ENCODE assay signal across 16 cellular contexts in genomic region chr9:122642226-122642625, GRCh38. TPM values are rescaled to one million over a fixed set of nuclear protein-coding genes. Genes with fewer than 3 reads are reported as not detected.
A peak's percentile ranks its signal among the peaks of the same experiment; 100 is the strongest.
DNase-seq lines count a peak whose midpoint lies in the region; ATAC-seq and TF ChIP-seq lines count a peak whose summit lies in the region.
"Had no signal": no experiment of that assay in that cellular context is flagged by ENCODE, and none has a peak within 500 bp of the region (broad histone marks: within the 10 kb centered on the region; RNA-seq: fewer than 3 reads in every experiment).

No MANE protein-coding gene starts in this region.

- H3K36me3 Mint-ChIP-seq in GM23338 (ENCODE audit: low read depth), result peaks cover 11% of the 10 kb centered on the region
- H3K36me3 Mint-ChIP-seq: CD8-positive, alpha-beta T cell had no signal

- H3K36me3 ChIP-seq in GM23338 (ENCODE audit: insufficient read depth) (peaks cover 8% of the 10 kb centered on the region; the same call in 1 of the 2 replicates), PC-3 (ENCODE audit: low read depth, low read length) (no peaks in the 10 kb centered on the region), osteoblast (ENCODE audit: insufficient read depth, low read length) (no peaks in the 10 kb centered on the region)

- H3K4me3 ChIP-seq in GM23338 (no peak overlapping the region), PC-3 (ENCODE audit: low read length) (no peak overlapping the region), osteoblast (ENCODE audit: insufficient read depth, low read length) (no peak overlapping the region)
- H3K4me3 ChIP-seq: SK-N-MC had no signal

- no peak overlapping the region for H3K4me2 ChIP-seq in GM23338
- no peak overlapping the region for H3K4me2 ChIP-seq in PC-3 (ENCODE audit: low read length)
- no peak overlapping the region for H3K4me2 ChIP-seq in osteoblast (ENCODE audit: insufficient read depth, low read length)

- H3K27ac Mint-ChIP-seq in GM23338, result no peak overlapping the region
- H3K27ac Mint-ChIP-seq: CD8-positive, alpha-beta T cell; effector memory CD8-positive, alpha-beta T cell had no signal

- no peaks in the 10 kb centered on the region for H3F3A ChIP-seq in GM23338 (replicated peaks; ENCODE audit: low read depth)
- H3F3A ChIP-seq in PC-3 (ENCODE audit: low read length, unreplicated experiment), result no peaks in the 10 kb centered on the region

- H3K27me3 ChIP-seq in GM23338 (ENCODE audit: insufficient read depth), result no peaks in the 10 kb centered on the region
- no peaks in the 10 kb centered on the region for H3K27me3 ChIP-seq in PC-3 (ENCODE audit: low read length)
- H3K27me3 ChIP-seq in osteoblast (ENCODE audit: insufficient read depth, low read length), result no peaks in the 10 kb centered on the region

- no peaks in the 10 kb centered on the region for H3K4me1 Mint-ChIP-seq in GM23338

- no peak overlapping the region for H3K27ac ChIP-seq in GM23338 (ENCODE audit: low read depth)
- H3K27ac ChIP-seq in PC-3 (ENCODE audit: low read length), result no peak overlapping the region
- H3K27ac ChIP-seq in osteoblast (ENCODE audit: low read depth, low read length), result no peak overlapping the region
- H3K27ac ChIP-seq: SK-N-MC had no signal

- H3K4me3 Mint-ChIP-seq in GM23338, result no peak overlapping the region
- H3K4me3 Mint-ChIP-seq: activated T-cell treated with anti-CD3 and anti-CD28 coated beads, Interleukin-2, amount 50 U/mL, for 4 hours; CD8-positive, alpha-beta T cell; effector memory CD8-positive, alpha-beta T cell had no signal

- peaks cover 87% of the 10 kb centered on the region for H3K9me3 Mint-ChIP-seq in GM23338

- H3K4me1 ChIP-seq in GM23338 (ENCODE audit: insufficient read depth) (no peaks in the 10 kb centered on the region), PC-3 (ENCODE audit: insufficient read depth, low read length) (no peaks in the 10 kb centered on the region), osteoblast (ENCODE audit: insufficient read depth, low read length) (no peaks in the 10 kb centered on the region)

- DNase-seq in GM23338 (ENCODE audit: low spot score) (no peak), PC-3 (peak; percentile 15), iris pigment epithelial cell (ENCODE audit: low read depth) (peak; percentile 4), osteoblast (ENCODE audit: insufficient read length, low spot score, missing footprints) (no peak)
- DNase-seq: activated T-cell treated with anti-CD3 and anti-CD28 coated beads, Interleukin-2, amount 50 U/mL, for 4 hours; CD8-positive, alpha-beta T cell; effector memory CD8-positive, alpha-beta T cell; left colon; NCI-H1694 treated with DMSO at 0.1 percent for 48 hours had no signal

- H3K9me2 ChIP-seq in GM23338 (ENCODE audit: insufficient read depth) (no peaks in the 10 kb centered on the region), PC-3 (replicated peaks; ENCODE audit: low read length) (no peaks in the 10 kb centered on the region)

- no peaks in the 10 kb centered on the region for H3K9me3 ChIP-seq in PC-3 (ENCODE audit: low read length)
- no peaks in the 10 kb centered on the region for H3K9me3 ChIP-seq in osteoblast (ENCODE audit: low read depth, low read length)

- no peak overlapping the region for H3K9ac ChIP-seq in PC-3 (ENCODE audit: low read length)

- CTCF ChIA-PET in PC-3 (lab: Charles Lee), result no interaction called here

- H4K20me1 ChIP-seq in GM23338 (replicated peaks; ENCODE audit: insufficient read depth) (no peaks in the 10 kb centered on the region), PC-3 (ENCODE audit: low read length) (no peaks in the 10 kb centered on the region), osteoblast (ENCODE audit: insufficient read depth, low read length) (no peaks in the 10 kb centered on the region)

- peaks cover 2% of the 10 kb centered on the region for H3K27me3 Mint-ChIP-seq in GM23338 (ENCODE audit: insufficient read depth, low read depth, poor library complexity)

- intact Hi-C loops in PC-3 (cut with micrococcal nuclease), result no loop called here

- H3K79me2 ChIP-seq in GM23338 (replicated peaks; ENCODE audit: insufficient read depth) (no peaks in the 10 kb centered on the region), PC-3 (ENCODE audit: low read length) (no peaks in the 10 kb centered on the region), osteoblast (ENCODE audit: insufficient read depth, low read length) (no peaks in the 10 kb centered on the region)

- no peak for ATAC-seq in GM23338
- no peak for ATAC-seq in PC-3
- ATAC-seq in HG02973 (IDR thresholded peaks at IDR 0.05; ENCODE audit: unreplicated experiment), result no peak
- no peak for ATAC-seq in GM18907 (IDR thresholded peaks at IDR 0.05; ENCODE audit: unreplicated experiment)
- ATAC-seq: activated CD4-positive, CD25-positive, alpha-beta regulatory T cell treated with anti-CD3 and anti-CD28 coated beads, Interleukin-2, amount 50 U/mL, for 24 hours; activated T-cell treated with anti-CD3 and anti-CD28 coated beads, Interleukin-2, amount 50 U/mL, for 4 hours; CD8-positive, alpha-beta T cell; effector memory CD8-positive, alpha-beta T cell; left colon had no signal

- H2AFZ ChIP-seq in GM23338, result no peak overlapping the region
- H2AFZ ChIP-seq in PC-3 (ENCODE audit: low read length), result no peak overlapping the region
- no peak overlapping the region for H2AFZ ChIP-seq in osteoblast (ENCODE audit: low read length)

- TF ChIP-seq CTCF in GM23338 (conservative IDR thresholded peaks at IDR 0.05; ENCODE audit: low read depth in 2 of 2) (no peak), PC-3 (conservative IDR thresholded peaks at IDR 0.05; ENCODE audit: low read depth, low read length) (no peak), osteoblast (IDR thresholded peaks at IDR 0.05; ENCODE audit: extremely low read depth, low read depth, low read length) (no peak)

- no TSS peak for BruUV-seq in PC-3 (replicated peaks; lab: Mats Ljungman, UMichigan)

- POLR2A ChIA-PET in PC-3 (lab: Charles Lee; ENCODE audit: unreplicated experiment), result no interaction called here

TF ChIP-seq in GM23338, 12 proteins besides CTCF, POLR2A, EP300 and RAD21 (continues in another document):
- no peak for TF ChIP-seq ZNF114 (CRISPR knock-in tag; IDR thresholded peaks at IDR 0.05)
- TF ChIP-seq EZH2phosphoT487 (IDR thresholded peaks at IDR 0.05; ENCODE audit: unreplicated experiment), result no peak
- TF ChIP-seq REST (IDR thresholded peaks at IDR 0.05; ENCODE audit: unreplicated experiment), result peak; percentile 58

RNA-seq across cellular contexts. Expression of gene OR1B1, which starts 15.2 kb away (rescaled TPM):
- not detected in 2 replicates for total RNA-seq in GM23338 (2014; rRNA removed; shearing (Covaris generic))
- not detected in 2 replicates for polyA plus RNA-seq in GM23338 (2016; fragmentation: Nextera tagmentation; extraction: Ambion mirVana)
- total RNA-seq in PC-3 (2014; rRNA removed), result not detected in 2 replicates
- total RNA-seq in osteoblast, result not detected in 2 replicates
- total RNA-seq: activated T-cell treated with anti-CD3 and anti-CD28 coated beads, Interleukin-2, amount 50 U/mL, for 4 hours; CD8-positive, alpha-beta T cell; glomerular endothelial cell; temporal lobe had no signal
- polyA plus RNA-seq: neural cell had no signal

RNA-seq across cellular contexts. Expression of gene OR1L1, which starts 19.3 kb away (rescaled TPM):
- total RNA-seq in GM23338 (2014; rRNA removed; shearing (Covaris generic)), result not detected in 2 replicates
- polyA plus RNA-seq in GM23338 (2016; fragmentation: Nextera tagmentation; extraction: Ambion mirVana), result not detected in 2 replicates
- total RNA-seq in PC-3 (2014; rRNA removed), result not detected in 2 replicates
- not detected in 2 replicates for total RNA-seq in osteoblast
- total RNA-seq: activated T-cell treated with anti-CD3 and anti-CD28 coated beads, Interleukin-2, amount 50 U/mL, for 4 hours; CD8-positive, alpha-beta T cell; glomerular endothelial cell; left colon; temporal lobe had no signal
- polyA plus RNA-seq: neural cell had no signal

RNA-seq across cellular contexts. Expression of gene OR1Q1, which starts 27.7 kb away (rescaled TPM):
- total RNA-seq in GM23338 (2014; rRNA removed; shearing (Covaris generic)), result not detected in 2 replicates
- not detected in 2 replicates for polyA plus RNA-seq in GM23338 (2016; fragmentation: Nextera tagmentation; extraction: Ambion mirVana)
- total RNA-seq in PC-3 (2014; rRNA removed) (not detected in 2 replicates), osteoblast (under 0.01 TPM in 1 of 2 replicates, not detected in the other)
- total RNA-seq: activated T-cell treated with anti-CD3 and anti-CD28 coated beads, Interleukin-2, amount 50 U/mL, for 4 hours; CD8-positive, alpha-beta T cell; glomerular endothelial cell; left colon; temporal lobe had no signal
- polyA plus RNA-seq: neural cell had no signal

RNA-seq across cellular contexts. Expression of gene OR1L3, which starts 32.7 kb away (rescaled TPM):
- total RNA-seq in GM23338 (2014; rRNA removed; shearing (Covaris generic)), result not detected in 2 replicates
- not detected in 2 replicates for polyA plus RNA-seq in GM23338 (2016; fragmentation: Nextera tagmentation; extraction: Ambion mirVana)
- total RNA-seq in PC-3 (2014; rRNA removed), result not detected in 2 replicates
- not detected in 2 replicates for total RNA-seq in osteoblast
- total RNA-seq: activated T-cell treated with anti-CD3 and anti-CD28 coated beads, Interleukin-2, amount 50 U/mL, for 4 hours; CD8-positive, alpha-beta T cell; glomerular endothelial cell; left colon; temporal lobe had no signal
- polyA plus RNA-seq: neural cell had no signal

RNA-seq across cellular contexts. Expression of gene OR1L8, which starts 59.0 kb away (rescaled TPM):
- total RNA-seq in GM23338 (2014; rRNA removed; shearing (Covaris generic)), result not detected in 2 replicates
- not detected in 2 replicates for polyA plus RNA-seq in GM23338 (2016; fragmentation: Nextera tagmentation; extraction: Ambion mirVana)
- total RNA-seq in PC-3 (2014; rRNA removed) (not detected in 2 replicates), osteoblast (under 0.01 TPM in 1 of 2 replicates, not detected in the other)
- total RNA-seq: activated T-cell treated with anti-CD3 and anti-CD28 coated beads, Interleukin-2, amount 50 U/mL, for 4 hours; CD8-positive, alpha-beta T cell; left colon; temporal lobe had no signal

Comparison
In these comparisons a context has a peak if more than half of its experiments do, and no peak if none do; other contexts are left out.
1. DNase-seq: peak in PC-3 (single experiment) and iris pigment epithelial cell (single experiment); none in GM23338 (single experiment) and osteoblast (single experiment).